ENCODE assay signal across 16 cellular contexts in the genomic region with DNA sequence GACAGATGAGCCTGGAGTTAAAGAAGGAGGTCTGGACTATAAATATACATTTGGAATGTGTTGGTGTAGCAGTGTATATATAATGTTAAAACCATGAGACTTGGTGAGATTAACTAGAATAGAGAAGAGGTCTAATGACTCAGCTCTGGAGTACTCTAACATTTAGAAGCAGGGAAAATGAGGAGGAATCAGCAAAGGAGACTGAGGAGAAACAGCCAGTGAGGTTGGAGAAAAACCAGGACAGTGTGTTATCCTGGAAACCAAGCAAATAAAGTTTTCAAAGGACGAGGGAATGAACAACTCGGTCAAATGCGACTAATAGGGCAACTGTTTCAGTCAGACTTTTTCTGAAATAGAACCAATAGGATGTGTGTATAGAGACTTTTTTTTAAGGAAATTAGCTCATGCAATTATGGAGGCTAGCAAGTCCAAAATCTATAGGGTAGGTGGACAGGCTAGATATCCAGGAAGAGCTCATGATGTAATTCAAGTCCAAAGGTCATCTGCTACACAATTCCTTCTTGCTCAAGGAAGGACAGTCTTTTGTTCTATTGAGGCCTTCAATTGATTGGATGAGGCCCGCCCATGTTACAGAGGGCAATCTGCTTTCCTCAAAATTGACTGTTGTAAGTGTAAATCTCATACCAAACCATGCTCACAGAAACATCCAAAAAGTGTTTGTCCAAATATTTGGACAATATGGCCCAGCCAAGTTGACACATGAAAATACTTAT. TPM values are rescaled to one million over a fixed set of nuclear protein-coding genes. Genes with fewer than 3 reads are reported as not detected.
DNase-seq lines count a peak whose midpoint lies in the region; ATAC-seq, FAIRE-seq and TF ChIP-seq lines count a peak whose summit lies in the region.
"Had no signal": no experiment of that assay in that cellular context is flagged by ENCODE, and none has a peak within 500 bp of the region (broad histone marks: within the 10 kb centered on the region; RNA-seq: fewer than 3 reads in every experiment).

No MANE protein-coding gene starts in this region.

- FAIRE-seq in HepG2 (lab: Jason Lieb, UNC) = no peak
- FAIRE-seq: colon had no signal

- no peaks in the 10 kb centered on the region for H3K9me3 Mint-ChIP-seq in endothelial cell (ENCODE audit: unreplicated experiment)
- H3K9me3 Mint-ChIP-seq: activated naive CD8-positive, alpha-beta T cell treated with anti-CD3 and anti-CD28 coated beads, Interleukin-2, amount 10 ng/mL, durations not matched to agents 7 days and 5 days; H9 had no signal

- H3K36me3 Mint-ChIP-seq in endothelial cell (ENCODE audit: low read depth, unreplicated experiment) = no peaks in the 10 kb centered on the region
- H3K36me3 Mint-ChIP-seq: activated naive CD8-positive, alpha-beta T cell treated with anti-CD3 and anti-CD28 coated beads, Interleukin-2, amount 10 ng/mL, durations not matched to agents 7 days and 5 days had no signal

- no peak for TF ChIP-seq POLR2A in HepG2 (IDR thresholded peaks at IDR 0.05; ENCODE audit: insufficient read depth in 1 of 2, low read depth in 2 of 2, low read length in 2 of 2)
- no peak for TF ChIP-seq POLR2A in right lobe of liver (IDR thresholded peaks at IDR 0.05)

- TF ChIP-seq EP300 in HepG2 (IDR thresholded peaks at IDR 0.05; ENCODE audit: low read depth in 2 of 2, low read length in 2 of 2) = 0 out of 4 replicates have a peak, but pooled peaks of 1 of the 2 experiments have one; percentile 30
- 0 out of 2 replicates have a peak, but pooled peaks have one; percentile 15 for TF ChIP-seq EP300 in HepG2 (CRISPR knock-in tag; IDR thresholded peaks at IDR 0.05; ENCODE audit: borderline replicate concordance)

- POLR2A ChIA-PET in HepG2 (lab: Yijun Ruan, JAX) = interaction anchor here (0.9 to 1.4 kb wide), 4 partner anchors 11 to 69 kb away, joined by 4 to 5 read pairs (median 4); a partner anchor contains a TSS

- peak overlapping the region; percentile 37 for H2AFZ ChIP-seq in HepG2 (ENCODE audit: low read length)

- intact Hi-C loops in HepG2 (cut with micrococcal nuclease; ENCODE audit: unreplicated experiment) = no loop called here
- intact Hi-C loops in right lobe of liver (cut with DNase I) = no loop called here

- peaks cover 7% of the 10 kb centered on the region for H3K4me1 Mint-ChIP-seq in endothelial cell (ENCODE audit: unreplicated experiment)
- H3K4me1 Mint-ChIP-seq: activated CD4-positive, alpha-beta T cell treated with anti-CD3 and anti-CD28 coated beads for 36 hours had no signal

- no peaks in the 10 kb centered on the region for H3K79me2 ChIP-seq in HepG2 (ENCODE audit: insufficient read depth, low read length)

- CTCF ChIA-PET in HepG2 (lab: Yijun Ruan, JAX; ENCODE audit: low intra/inter-chr PET ratio, low total read pairs) = no interaction called here

- H3K27ac ChIP-seq in HepG2 (ENCODE audit: extremely low read length, insufficient read depth, low read length) (no peak overlapping the region), right lobe of liver (no peak overlapping the region), brain microvascular endothelial cell (no peak overlapping the region)
- H3K27ac ChIP-seq: vagina had no signal

- no peak for TF ChIP-seq CTCF in HepG2 (CRISPR knock-in tag; IDR thresholded peaks at IDR 0.05)
- TF ChIP-seq CTCF in right lobe of liver (IDR thresholded peaks at IDR 0.05) = no peak
- TF ChIP-seq CTCF in cardiac fibroblast (IDR thresholded peaks at IDR 0.05; ENCODE audit: low read depth, low read length) = no peak
- no peak for TF ChIP-seq CTCF in endothelial cell (IDR thresholded peaks at IDR 0.05; ENCODE audit: unreplicated experiment)
- TF ChIP-seq CTCF in brain microvascular endothelial cell (IDR thresholded peaks at IDR 0.05; ENCODE audit: low read depth, low read length, missing control alignments) = no peak

- H3K9me3 ChIP-seq in HepG2 (ENCODE audit: low read length) = no peaks in the 10 kb centered on the region
- H3K9me3 ChIP-seq in right lobe of liver = no peaks in the 10 kb centered on the region
- H3K9me3 ChIP-seq: vagina had no signal

- BruUV-seq in HepG2 (replicated peaks; lab: Mats Ljungman, UMichigan) = no TSS peak

- peaks cover 4% of the 10 kb centered on the region for H3K27me3 Mint-ChIP-seq in endothelial cell (ENCODE audit: unreplicated experiment)

- H3K4me3 ChIP-seq in HepG2 (replicated peaks in 1 of 3; ENCODE audit: insufficient read depth in 1 of 3, low read depth in 2 of 3, low read length in 3 of 3) (no peak overlapping the region), right lobe of liver (no peak overlapping the region), cardiac fibroblast (replicated peaks in 1 of 2; ENCODE audit: low read depth in 2 of 2, low read length in 2 of 2) (no peak overlapping the region), brain microvascular endothelial cell (ENCODE audit: low read depth, low read length) (no peak overlapping the region)
- H3K4me3 ChIP-seq: vagina had no signal

- H3K36me3 ChIP-seq in HepG2 (replicated peaks in 1 of 2; ENCODE audit: control insufficient read depth in 1 of 2, insufficient read depth in 2 of 2, low read length in 2 of 2) (no peaks in the 10 kb centered on the region), right lobe of liver (no peaks in the 10 kb centered on the region), brain microvascular endothelial cell (replicated peaks) (no peaks in the 10 kb centered on the region)
- H3K36me3 ChIP-seq: vagina had no signal

- 0 out of 2 replicates have a peak overlapping the region, but pooled peaks have one; percentile 6 for H3K4me2 ChIP-seq in HepG2 (ENCODE audit: low read depth, low read length)

- H3K4me3 Mint-ChIP-seq in endothelial cell (ENCODE audit: unreplicated experiment) = no peak overlapping the region
- H3K4me3 Mint-ChIP-seq: activated CD4-positive, alpha-beta T cell treated with anti-CD3 and anti-CD28 coated beads for 36 hours; activated naive CD8-positive, alpha-beta T cell treated with anti-CD3 and anti-CD28 coated beads, Interleukin-2, amount 10 ng/mL, durations not matched to agents 7 days and 5 days; H9; nephron progenitor cell; T-helper 17 cell had no signal

- no peak overlapping the region for H3K27ac Mint-ChIP-seq in endothelial cell (ENCODE audit: unreplicated experiment)
- H3K27ac Mint-ChIP-seq: activated CD4-positive, alpha-beta T cell treated with anti-CD3 and anti-CD28 coated beads for 36 hours; activated naive CD8-positive, alpha-beta T cell treated with anti-CD3 and anti-CD28 coated beads, Interleukin-2, amount 10 ng/mL, durations not matched to agents 7 days and 5 days; H9; nephron progenitor cell; T-helper 17 cell had no signal

- H4K20me1 ChIP-seq in HepG2 (ENCODE audit: insufficient read depth, low read length) = no peaks in the 10 kb centered on the region

- H3K9ac ChIP-seq in HepG2 (ENCODE audit: insufficient read depth, low read depth, low read length) = no peak overlapping the region

- in situ Hi-C loops in HepG2 (cut with HindIII; ENCODE audit: extremely low pct_ligation_motif_present, low pct_unique_long_range_greater_than_20kb) = no loop called here
- in situ Hi-C loops in brain microvascular endothelial cell (cut with HindIII; ENCODE audit: low pct_ligation_motif_present, low sequenced_read_pairs) = no loop called here

- TF ChIP-seq RAD21 in HepG2 (CRISPR knock-in tag; IDR thresholded peaks at IDR 0.05) = no peak

- ATAC-seq in HepG2 = no peak
- ATAC-seq in right lobe of liver = no peak
- ATAC-seq: activated CD4-positive, alpha-beta T cell treated with anti-CD3 and anti-CD28 coated beads for 36 hours had no signal

- H3K4me1 ChIP-seq in HepG2 (ENCODE audit: insufficient read depth, low read length) (peaks cover 96% of the 10 kb centered on the region), right lobe of liver (peaks cover 0 to 7% (median 0%) of the 10 kb centered on the region in 4 donors)
- H3K4me1 ChIP-seq: vagina had no signal

- H3K27me3 ChIP-seq in HepG2 (ENCODE audit: control insufficient read depth in 1 of 2, insufficient read depth in 2 of 2, low read length in 2 of 2) (no peaks in the 10 kb centered on the region), right lobe of liver (no peaks in the 10 kb centered on the region), brain microvascular endothelial cell (replicated peaks) (no peaks in the 10 kb centered on the region)
- H3K27me3 ChIP-seq: vagina had no signal

- 81% methylated on average over 4 of the region's 4 CpGs for WGBS in HepG2 (ENCODE audit: low lambda C conversion rate)
- WGBS in right lobe of liver (ENCODE audit: insufficient coverage, low coverage, low lambda C conversion rate, missing lambda C conversion rate) = 100% methylated on average over 3 of the region's 4 CpGs

- peak; percentile 60 for DNase-seq in HepG2 (ENCODE audit: low spot score)
- DNase-seq in right lobe of liver = no peak
- DNase-seq in cardiac fibroblast (ENCODE audit: low read depth in 2 of 2) = peak; percentile 13 to 23
- peak; percentile 41 for DNase-seq in mucosa of gallbladder (ENCODE audit: low spot score)
- DNase-seq in endothelial cell (ENCODE audit: low spot score) = no peak
- DNase-seq in SKM-1 (lab: John Stamatoyannopoulos, UW; ENCODE audit: unreplicated experiment) = no peak
- DNase-seq in DMS153 treated with DMSO at 0.1 percent for 48 hours (lab: John Stamatoyannopoulos, UW; ENCODE audit: unreplicated experiment) = no peak
- no peak for DNase-seq in brain microvascular endothelial cell
- DNase-seq: activated CD4-positive, alpha-beta T cell treated with anti-CD3 and anti-CD28 coated beads for 36 hours; activated naive CD8-positive, alpha-beta T cell treated with anti-CD3 and anti-CD28 coated beads, Interleukin-2, amount 10 ng/mL, durations not matched to agents 7 days and 5 days; H9; NCI-H524; nephron progenitor cell; T-helper 17 cell had no signal

RNA-seq across cellular contexts. Expression of a gene that starts 10.8 kb away (rescaled TPM):
- total RNA-seq in HepG2 (2016; rRNA removed; fragmentation: Illumina TruSeq; extraction: Trizol) (74.4 and 105 TPM in 2 replicates), right lobe of liver (10 to 100 TPM in 3 of 6 experiments, 1 to 10 TPM in 3; 5.8 to 27.9 (median 12.8) TPM), mucosa of gallbladder (95.4 TPM), endothelial cell (ENCODE audit: unreplicated experiment) (92.4 TPM)
- total RNA-seq in HepG2 (2016; cell fraction: cytosol; rRNA removed; fragmentation: Illumina TruSeq; extraction: Trizol; ENCODE audit: low read depth) = 58.3 and 66.2 TPM in 2 replicates
- total RNA-seq in HepG2 (2016; cell fraction: insoluble cytoplasmic fraction; rRNA removed; fragmentation: Illumina TruSeq; extraction: Trizol) = 71.8 and 93.5 TPM in 2 replicates
- total RNA-seq in HepG2 (2016; cell fraction: membrane; rRNA removed; fragmentation: Illumina TruSeq; extraction: Trizol) = 84.1 and 90.5 TPM in 2 replicates
- 67.8 and 69.5 TPM in 2 replicates for total RNA-seq in HepG2 (2016; cell fraction: nucleus; rRNA removed; fragmentation: Illumina TruSeq; extraction: Trizol)
- 69.3 and 101 TPM in 2 replicates for polyA plus RNA-seq in HepG2 (2011; rRNA removed)
- polyA plus RNA-seq in HepG2 (2011; cell fraction: cytosol; rRNA removed) = 44.4 and 49.6 TPM in 2 replicates
- polyA plus RNA-seq in HepG2 (2011; cell fraction: nucleus; rRNA removed) = 48.2 and 49.5 TPM in 2 replicates
- polyA plus RNA-seq in HepG2 (2012) = 109 and 119 TPM in 2 replicates
- 25.4 and 25.6 TPM in 2 replicates for polyA plus RNA-seq in HepG2 (2016; cell fraction: cytosol; fragmentation: Illumina TruSeq; extraction: Trizol; ENCODE audit: low read depth)
- 82.9 and 87.2 TPM in 2 replicates for polyA plus RNA-seq in HepG2 (2016; cell fraction: insoluble cytoplasmic fraction; fragmentation: Illumina TruSeq; extraction: Trizol; ENCODE audit: low read depth)
- polyA plus RNA-seq in HepG2 (2016; cell fraction: membrane; fragmentation: Illumina TruSeq; extraction: Trizol; ENCODE audit: low read depth) = 48.8 and 51.0 TPM in 2 replicates
- 66.2 and 71.0 TPM in 2 replicates for polyA plus RNA-seq in HepG2 (2016; cell fraction: nucleus; fragmentation: Illumina TruSeq; extraction: Trizol; ENCODE audit: insufficient read depth, low read depth)
- 13.2 and 38.6 TPM in 2 replicates for polyA minus RNA-seq in HepG2 (2011; rRNA and poly(A)+ RNA removed; ENCODE audit: low replicate concordance)
- polyA minus RNA-seq in HepG2 (2011; cell fraction: cytosol; rRNA and poly(A)+ RNA removed) = 71.8 and 102 TPM in 2 replicates
- 247 and 269 TPM in 2 replicates for polyA minus RNA-seq in HepG2 (2011; cell fraction: nucleus; rRNA and poly(A)+ RNA removed)

Comparison
In these comparisons a context has a peak if more than half of its experiments do, and no peak if none do; other contexts are left out.
1. DNase-seq: peak in HepG2 (single experiment), cardiac fibroblast (2 of 2) and mucosa of gallbladder (single experiment); none in right lobe of liver (0 of 3), endothelial cell (single experiment), SKM-1 (single experiment), DMS153 treated with DMSO at 0.1 percent for 48 hours (single experiment) and brain microvascular endothelial cell (single experiment).